1 cellular context compared by ENCODE assay signal in genomic region chr4:166400270-166400894, GRCh38.
TF ChIP-seq lines count a peak whose summit lies in the region.

No MANE protein-coding gene starts in this region.

TF ChIP-seq in GM23338, 12 proteins besides CTCF, POLR2A, EP300 and RAD21 (continued from another document):
- TF ChIP-seq NANOG (IDR thresholded peaks at IDR 0.05; ENCODE audit: borderline replicate concordance) (no peak), EZH2phosphoT487 (IDR thresholded peaks at IDR 0.05; ENCODE audit: unreplicated experiment) (no peak), POLR2AphosphoS5 (IDR thresholded peaks at IDR 0.05; ENCODE audit: low read depth) (no peak), JUNB (IDR thresholded peaks at IDR 0.05; ENCODE audit: unreplicated experiment) (no peak)
